Comparison of ENCODE assay signal across 20 cellular contexts in the genomic region with DNA sequence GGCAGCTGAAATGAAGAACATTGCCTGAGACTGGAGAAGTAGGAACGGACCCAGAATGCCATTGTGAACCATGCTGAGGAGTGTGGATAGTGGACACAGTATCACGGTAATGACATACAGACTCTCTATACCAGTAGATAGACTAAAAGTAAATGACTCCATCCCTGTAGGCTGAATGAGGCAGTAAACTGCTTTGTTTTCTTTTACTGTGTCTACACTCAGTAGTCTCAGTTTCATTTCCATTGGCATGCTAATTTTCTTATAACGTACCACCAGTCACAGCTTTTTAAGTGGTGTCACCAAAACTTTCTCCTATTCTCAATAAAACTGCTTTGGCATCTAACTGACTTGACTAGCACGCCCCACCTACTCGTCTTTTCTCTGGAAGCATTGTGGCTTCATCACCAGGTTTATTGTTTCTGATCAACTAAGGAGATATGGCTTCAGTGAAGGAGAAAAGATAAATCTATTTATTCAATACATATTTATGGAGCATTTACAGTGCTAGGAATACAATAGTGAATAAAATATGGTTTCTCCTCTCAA. TPM values are rescaled to one million over a fixed set of nuclear protein-coding genes. Genes with fewer than 3 reads are reported as not detected.
A peak's percentile ranks its signal among the peaks of the same experiment; 100 is the strongest.
DNase-seq lines count a peak whose midpoint lies in the region; ATAC-seq and TF ChIP-seq lines count a peak whose summit lies in the region.
"Had no signal": no experiment of that assay in that cellular context is flagged by ENCODE, and none has a peak within 500 bp of the region (broad histone marks: within the 10 kb centered on the region; RNA-seq: fewer than 3 reads in every experiment).

No MANE protein-coding gene starts in this region.

- no peak for TF ChIP-seq CTCF in MCF 10A (IDR thresholded peaks at IDR 0.05; ENCODE audit: unreplicated experiment)
- TF ChIP-seq CTCF in dorsolateral prefrontal cortex (IDR thresholded peaks at IDR 0.05 in 54 of 56, conservative IDR thresholded peaks at IDR 0.05 in 2 of 56; ENCODE audit: low read depth in 1 of 56, partially characterized antibody in 56 of 56) = no peak

- H3K27me3 Mint-ChIP-seq in MCF 10A (ENCODE audit: insufficient read depth, unreplicated experiment) = peaks cover 11% of the 10 kb centered on the region

- intact Hi-C loops in MCF 10A (cut with micrococcal nuclease) = no loop called here
- intact Hi-C loops in dorsolateral prefrontal cortex (cut with DNase I) = no loop called here

- no peaks in the 10 kb centered on the region for H3K36me3 Mint-ChIP-seq in MCF 10A (ENCODE audit: insufficient read depth, unreplicated experiment)

- DNase-seq in NCI-H2107 (lab: John Stamatoyannopoulos, UW) (no peak), MCF 10A (ENCODE audit: unreplicated experiment) (no peak), dorsolateral prefrontal cortex (no peak)
- DNase-seq: activated naive CD4-positive, alpha-beta T cell; aorta; DMS53; endodermal cell; NCI-H187; NCI-H510A treated with DMSO at 0.1 percent for 48 hours; retina; SHP77; stimulated activated CD4-positive, alpha-beta T cell treated with anti-CD3 and anti-CD28 coated beads, Interleukin-15, amount 100 ng/mL, for 24 hours had no signal

- CTCF ChIA-PET in MCF 10A (lab: Yijun Ruan, JAX) = interaction anchor here (1.1 to 1.7 kb wide), 2 partner anchors 19 to 44 kb away, joined by 4 to 6 read pairs; no protein-coding TSS in a partner anchor

- H3K27me3 ChIP-seq in dorsolateral prefrontal cortex = peaks cover 0 to 6% (median 0%) of the 10 kb centered on the region in 45 donors

- H3K4me1 Mint-ChIP-seq in MCF 10A (ENCODE audit: insufficient read depth, unreplicated experiment) = peaks cover 6% of the 10 kb centered on the region

- no peak overlapping the region for H3K4me3 Mint-ChIP-seq in MCF 10A (ENCODE audit: unreplicated experiment)
- H3K4me3 Mint-ChIP-seq: endodermal cell; stimulated activated naive CD8-positive, alpha-beta T cell treated with anti-CD3 and anti-CD28 coated beads, Interleukin-15, Interleukin-2, amounts not matched to agents 100 ng/mL and 50 ng/mL, for 24 hours; T-helper 1 cell treated with Interleukin-12 subunit alpha and Interleukin-12 subunit beta and Interleukin-4 antibody, amounts not matched to agents 30 μg/mL and 1 μg/mL, for 36 hours had no signal

- ATAC-seq in GM18498 (IDR thresholded peaks at IDR 0.05; ENCODE audit: unreplicated experiment) (peak; percentile 67), GM19395 (IDR thresholded peaks at IDR 0.05; ENCODE audit: unreplicated experiment) (peak; percentile 58), HG02623 (IDR thresholded peaks at IDR 0.05; ENCODE audit: unreplicated experiment) (peak; percentile 56), HG03457 (IDR thresholded peaks at IDR 0.05; ENCODE audit: unreplicated experiment) (peak; percentile 42), GM21619 (IDR thresholded peaks at IDR 0.05; ENCODE audit: unreplicated experiment) (no peak)
- ATAC-seq: activated CD4-positive, CD25-positive, alpha-beta regulatory T cell treated with anti-CD3 and anti-CD28 coated beads, Interleukin-2, amount 50 U/mL, for 24 hours had no signal

- H3K27ac Mint-ChIP-seq in MCF 10A (ENCODE audit: low read depth, unreplicated experiment) = no peak overlapping the region
- H3K27ac Mint-ChIP-seq: endodermal cell; stimulated activated naive CD8-positive, alpha-beta T cell treated with anti-CD3 and anti-CD28 coated beads, Interleukin-15, Interleukin-2, amounts not matched to agents 100 ng/mL and 50 ng/mL, for 24 hours; T-helper 1 cell treated with Interleukin-12 subunit alpha and Interleukin-12 subunit beta and Interleukin-4 antibody, amounts not matched to agents 30 μg/mL and 1 μg/mL, for 36 hours had no signal

- no peak overlapping the region for H3K27ac ChIP-seq in dorsolateral prefrontal cortex

- POLR2A ChIA-PET in MCF 10A (lab: Yijun Ruan, JAX) = interaction anchor here (1.4 to 12.4 kb wide), 4 partner anchors 9 to 19 kb away, joined by 4 to 161 read pairs (median 8); a partner anchor contains a TSS

- no peak overlapping the region for H3K4me3 ChIP-seq in dorsolateral prefrontal cortex

- H3K9me3 Mint-ChIP-seq in MCF 10A (ENCODE audit: unreplicated experiment) = no peaks in the 10 kb centered on the region
- H3K9me3 Mint-ChIP-seq: endodermal cell; stimulated activated naive CD8-positive, alpha-beta T cell treated with anti-CD3 and anti-CD28 coated beads, Interleukin-15, Interleukin-2, amounts not matched to agents 100 ng/mL and 50 ng/mL, for 24 hours; T-helper 1 cell treated with Interleukin-12 subunit alpha and Interleukin-12 subunit beta and Interleukin-4 antibody, amounts not matched to agents 30 μg/mL and 1 μg/mL, for 36 hours had no signal

- no TSS peak for BruUV-seq in MCF 10A (replicated peaks; lab: Mats Ljungman, UMichigan)

RNA-seq across cellular contexts. Expression of a gene that starts 8.4 kb away (rescaled TPM):
- total RNA-seq in MCF 10A (2022) (12.2 and 13.2 TPM in 2 replicates), dorsolateral prefrontal cortex (10 to 100 TPM in 119 of 120 experiments, 1 to 10 TPM in 1; 5.5 to 31.1 (median 20.7) TPM)

RNA-seq across cellular contexts. Expression of a gene that starts 55.3 kb away (rescaled TPM):
- total RNA-seq in MCF 10A (2022) (165 and 198 TPM in 2 replicates), dorsolateral prefrontal cortex (100 to 1,000 TPM in 93 of 120 experiments, 10 to 100 TPM in 27; 57.0 to 255 (median 124) TPM)
